24 cellular contexts compared by ENCODE assay signal in genomic region chr1:3550511-3551289, GRCh38.
"Had no signal": no experiment of that assay in that cellular context is flagged by ENCODE, and none has a peak within 500 bp of the region (broad histone marks: within the 10 kb centered on the region; RNA-seq: fewer than 3 reads in every experiment).

No MANE protein-coding gene starts in this region.

- H3K4me3 ChIP-seq: body of pancreas, colonic mucosa, hepatocyte, lower lobe of right lung, spleen, thoracic aorta, upper lobe of right lung had no signal

- H3K9me3 ChIP-seq: body of pancreas, colonic mucosa, lower lobe of right lung, neutrophil, spleen, thoracic aorta, upper lobe of right lung had no signal

- H3K27me3 ChIP-seq: body of pancreas, colonic mucosa, hepatocyte, neutrophil, upper lobe of right lung had no signal

- H3K27ac ChIP-seq: body of pancreas, colonic mucosa, foreskin keratinocyte, hepatocyte, lower lobe of right lung, neutrophil, spleen, thoracic aorta, upper lobe of right lung had no signal

- H2AFZ ChIP-seq: hepatocyte had no signal

- H3K36me3 ChIP-seq: colonic mucosa, lower lobe of right lung, neutrophil, spleen, thoracic aorta, upper lobe of right lung had no signal

- DNase-seq: activated B cell treated with CpG ODN at 0.5 μM for 24 hours; activated CD4-positive, alpha-beta memory T cell treated with anti-CD3 and anti-CD28 coated beads, Interleukin-2, amount 10 ng/mL, durations not matched to agents 7 days and 5 days; activated CD4-positive, alpha-beta T cell treated with anti-CD3 and anti-CD28 coated beads for 4 hours; activated CD8-positive, alpha-beta memory T cell treated with anti-CD3 and anti-CD28 coated beads, Interleukin-2, amount 10 ng/mL, durations not matched to agents 7 days and 5 days; activated naive CD4-positive, alpha-beta T cell treated with Interleukin-2 at 50 U/mL for 16 hours; activated naive CD8-positive, alpha-beta T cell treated with anti-CD3 and anti-CD28 coated beads, Interleukin-2, amount 10 ng/mL, durations not matched to agents 7 days and 5 days; activated T-cell treated with anti-CD3 and anti-CD28 coated beads, Interleukin-2, amount 50 U/mL, for 1 hour; amygdala; body of pancreas; central memory CD4-positive, alpha-beta T cell; colonic mucosa; endodermal cell; foreskin keratinocyte; left cardiac atrium; lower lobe of right lung; naive thymus-derived CD8-positive, alpha-beta T cell; spleen; stimulated activated CD4-positive, alpha-beta T cell treated with anti-CD3 and anti-CD28 coated beads, Interleukin-4, amount 100 ng/mL, for 4 hours; upper lobe of right lung had no signal

- ATAC-seq: activated CD8-positive, alpha-beta memory T cell treated with anti-CD3 and anti-CD28 coated beads, Interleukin-2, amount 10 ng/mL, durations not matched to agents 7 days and 5 days; activated T-helper 17 cell treated with anti-CD3 and anti-CD28 coated beads, Interleukin-2, amount 50 U/mL, for 72 hours; body of pancreas; foreskin keratinocyte; left cardiac atrium; lower lobe of right lung; naive thymus-derived CD8-positive, alpha-beta T cell; stimulated activated memory B cell treated with anti-CD40 and anti-IgM and Interleukin-4, amounts not matched to agents 10 μg/mL and 1 μg/mL and 100 μg/mL, for 72 hours; upper lobe of right lung had no signal

- H3K4me1 ChIP-seq: colonic mucosa, foreskin keratinocyte had no signal

- H3K79me2 ChIP-seq: hepatocyte had no signal

- H3K4me2 ChIP-seq: hepatocyte had no signal
